Comparison of ENCODE assay signal across 9 cellular contexts in genomic region chr13:105202384-105202783, GRCh38.
A peak's percentile ranks its signal among the peaks of the same experiment; 100 is the strongest.
DNase-seq lines count a peak whose midpoint lies in the region; ATAC-seq and TF ChIP-seq lines count a peak whose summit lies in the region.
"Had no signal": no experiment of that assay in that cellular context is flagged by ENCODE, and none has a peak within 500 bp of the region (broad histone marks: within the 10 kb centered on the region; RNA-seq: fewer than 3 reads in every experiment).

No MANE protein-coding gene starts in this region.

- intact Hi-C loops in left colon (cut with DNase I, micrococcal nuclease): no loop called here

- TF ChIP-seq CTCF in GM12875 (IDR thresholded peaks at IDR 0.05; ENCODE audit: borderline replicate concordance, insufficient read depth, low read depth, low read length) (peak; percentile 48; the same call in 1 of the 2 replicates), WERI-Rb-1 (IDR thresholded peaks at IDR 0.05; ENCODE audit: low read depth, low read length) (peak; percentile 84)

- no peaks in the 10 kb centered on the region for H3K27me3 ChIP-seq in WERI-Rb-1 (ENCODE audit: insufficient read depth, low read depth, severe bottlenecking)

- H3K9me3 ChIP-seq in WERI-Rb-1 (ENCODE audit: severe bottlenecking): no peaks in the 10 kb centered on the region

- H3K36me3 ChIP-seq in WERI-Rb-1: no peaks in the 10 kb centered on the region

- peak; percentile 32 for DNase-seq in WERI-Rb-1
- DNase-seq in left colon: no peak
- DNase-seq in activated naive CD4-positive, alpha-beta T cell (lab: John Stamatoyannopoulos, UW): no peak
- no peak for DNase-seq in UCSD-AML1 (lab: John Stamatoyannopoulos, UW; ENCODE audit: unreplicated experiment)
- DNase-seq in stimulated activated CD4-positive, alpha-beta T cell treated with anti-CD3 and anti-CD28 coated beads, Interleukin-15, amount 100 ng/mL, for 24 hours: no peak

- H3K27ac ChIP-seq in WERI-Rb-1: no peak overlapping the region

- no peak overlapping the region for H3K4me3 ChIP-seq in GM12875 (ENCODE audit: low read depth, low read length)
- no peak overlapping the region for H3K4me3 ChIP-seq in WERI-Rb-1 (ENCODE audit: low read depth, low read length)

- ATAC-seq in HG03469 (IDR thresholded peaks at IDR 0.05; ENCODE audit: unreplicated experiment): peak; percentile 68
- peak; percentile 34 for ATAC-seq in left colon
- ATAC-seq in HG03571 (IDR thresholded peaks at IDR 0.05; ENCODE audit: unreplicated experiment): no peak
- ATAC-seq: Panc1 had no signal
